8 cellular contexts compared by ENCODE assay signal in the genomic region with DNA sequence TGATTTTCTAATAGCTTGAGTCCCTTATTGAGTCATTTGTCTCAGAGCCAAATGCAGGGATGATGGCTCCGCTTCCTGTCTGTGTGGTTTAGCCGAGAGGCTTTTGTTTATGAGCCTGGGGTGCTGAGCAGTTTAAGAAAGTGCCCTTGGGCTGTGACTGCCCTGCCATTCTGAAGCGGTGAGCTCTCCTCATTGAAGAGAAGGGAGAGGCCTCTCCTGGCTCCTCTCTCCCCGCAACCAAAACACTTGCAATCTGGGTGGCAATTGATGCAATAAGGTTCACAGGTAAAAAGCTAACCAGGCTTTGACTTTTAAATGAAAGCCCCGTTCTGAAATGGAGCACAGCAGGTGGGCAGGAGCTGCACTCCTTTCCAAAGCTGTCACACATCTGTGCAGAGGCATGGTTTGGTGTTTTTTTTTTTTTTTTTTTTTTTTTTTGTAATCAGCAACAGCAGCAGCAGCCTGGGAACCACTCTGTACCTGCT.
DNase-seq lines count a peak whose midpoint lies in the region; ATAC-seq and TF ChIP-seq lines count a peak whose summit lies in the region.

No MANE protein-coding gene starts in this region.

- CTCF ChIA-PET in CD8-positive, alpha-beta memory T cell (lab: Charles Lee) = no interaction called here
- CTCF ChIA-PET in WTC11 (lab: Charles Lee) = interaction anchor here (1.0 to 2.0 kb wide), 6 partner anchors 15 to 401 kb away, joined by 3 to 15 read pairs (median 4); no protein-coding TSS in a partner anchor

- H3K9me3 ChIP-seq in CD8-positive, alpha-beta memory T cell (ENCODE audit: low read length) = no peaks in the 10 kb centered on the region
- H3K9me3 ChIP-seq in iPS-18c (ENCODE audit: control insufficient read depth, insufficient read depth, low read length) (no peaks in the 10 kb centered on the region), testis (no peaks in the 10 kb centered on the region)

- peak in 3 of 5 donors; percentile 1 to 64 (median 26) for DNase-seq in CD8-positive, alpha-beta memory T cell
- DNase-seq in WTC11 (ENCODE audit: low spot score) (peak; percentile 57), globus pallidus (ENCODE audit: low spot score) (no peak), testis (no peak), hypothalamus (lab: John Stamatoyannopoulos, UW) (no peak)

- no peaks in the 10 kb centered on the region for H3K36me3 ChIP-seq in CD8-positive, alpha-beta memory T cell (ENCODE audit: insufficient read depth, low read length)
- H3K36me3 ChIP-seq in testis (ENCODE audit: low read depth, missing control alignments) = no peaks in the 10 kb centered on the region

- no peak for TF ChIP-seq POLR2A in testis (IDR thresholded peaks at IDR 0.05)

- H3K36me3 Mint-ChIP-seq in CD8-positive, alpha-beta memory T cell = no peaks in the 10 kb centered on the region
- peaks cover 22% of the 10 kb centered on the region for H3K36me3 Mint-ChIP-seq in WTC11

- H3K27ac Mint-ChIP-seq in CD8-positive, alpha-beta memory T cell = peak overlapping the region in 7 of 8 donors; percentile 0 to 84 (median 70)
- H3K27ac Mint-ChIP-seq in WTC11 = peak overlapping the region; percentile 46

- no peak overlapping the region for H3K27ac ChIP-seq in CD8-positive, alpha-beta memory T cell (ENCODE audit: low read depth, low read length)
- H3K27ac ChIP-seq in testis = no peak overlapping the region

- no peak overlapping the region for H3K4me3 ChIP-seq in CD8-positive, alpha-beta memory T cell (ENCODE audit: low read length)
- H3K4me3 ChIP-seq in iPS-18c (ENCODE audit: insufficient read depth, low read depth, low read length) (0 out of 2 replicates have a peak overlapping the region, but pooled peaks have one; percentile 12), testis (no peak overlapping the region)

- no peaks in the 10 kb centered on the region for H3K27me3 ChIP-seq in CD8-positive, alpha-beta memory T cell (ENCODE audit: insufficient read depth, low read length, poor library complexity, severe bottlenecking)
- H3K27me3 ChIP-seq in testis = no peaks in the 10 kb centered on the region

- WGBS in testis, 2 donors = 38 to 52% methylated on average over 5 of the region's 5 CpGs

- ATAC-seq in HG03175 (IDR thresholded peaks at IDR 0.05; ENCODE audit: unreplicated experiment) (peak; percentile 85), WTC11 (peak; percentile 94), GM21515 (IDR thresholded peaks at IDR 0.05; ENCODE audit: unreplicated experiment) (no peak)

- H3K27me3 Mint-ChIP-seq in CD8-positive, alpha-beta memory T cell = peaks cover 0 to 1% of the 10 kb centered on the region in 2 donors
- peaks cover 64% of the 10 kb centered on the region for H3K27me3 Mint-ChIP-seq in WTC11 (ENCODE audit: low read depth)

- peaks cover 24 to 46% (median 43%) of the 10 kb centered on the region in 3 donors for H3K4me1 Mint-ChIP-seq in CD8-positive, alpha-beta memory T cell
- peaks cover 53% of the 10 kb centered on the region for H3K4me1 Mint-ChIP-seq in WTC11

- POLR2A ChIA-PET in CD8-positive, alpha-beta memory T cell (lab: Charles Lee) = interaction anchor here (0.6 kb wide), 2 partner anchors 174 to 421 kb away, joined by 3 to 5 read pairs; no protein-coding TSS in a partner anchor
- POLR2A ChIA-PET in WTC11 (lab: Charles Lee) = interaction anchor here (0.6 to 1.5 kb wide), 9 partner anchors 9 to 717 kb away, joined by 3 to 7 read pairs (median 4); partner anchors contain the start of gene MAP10

- peak overlapping the region; percentile 24 to 74 (median 58) for H3K4me3 Mint-ChIP-seq in CD8-positive, alpha-beta memory T cell
- H3K4me3 Mint-ChIP-seq in WTC11 = peak overlapping the region; percentile 50

- no peak for TF ChIP-seq CTCF in WTC11 (IDR thresholded peaks at IDR 0.05)
- no peak for TF ChIP-seq CTCF in testis (IDR thresholded peaks at IDR 0.05)

- intact Hi-C loops in testis (cut with DNase I; ENCODE audit: low total_unique reads) = no loop called here

- H3K9me3 Mint-ChIP-seq in CD8-positive, alpha-beta memory T cell = no peaks in the 10 kb centered on the region
- no peaks in the 10 kb centered on the region for H3K9me3 Mint-ChIP-seq in WTC11

- H3K4me1 ChIP-seq in CD8-positive, alpha-beta memory T cell (ENCODE audit: insufficient read depth, low read length) = peaks cover 21% of the 10 kb centered on the region
- H3K4me1 ChIP-seq in testis = peaks cover 3% of the 10 kb centered on the region

TF ChIP-seq in WTC11, 78 proteins besides CTCF, POLR2A, EP300 and RAD21:
- TF ChIP-seq, protein P1, sequence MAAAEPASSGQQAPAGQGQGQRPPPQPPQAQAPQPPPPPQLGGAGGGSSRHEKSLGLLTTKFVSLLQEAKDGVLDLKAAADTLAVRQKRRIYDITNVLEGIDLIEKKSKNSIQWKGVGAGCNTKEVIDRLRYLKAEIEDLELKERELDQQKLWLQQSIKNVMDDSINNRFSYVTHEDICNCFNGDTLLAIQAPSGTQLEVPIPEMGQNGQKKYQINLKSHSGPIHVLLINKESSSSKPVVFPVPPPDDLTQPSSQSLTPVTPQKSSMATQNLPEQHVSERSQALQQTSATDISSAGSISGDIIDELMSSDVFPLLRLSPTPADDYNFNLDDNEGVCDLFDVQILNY (CRISPR knock-in tag; IDR thresholded peaks at IDR 0.05) = no peak
- TF ChIP-seq, protein P2, sequence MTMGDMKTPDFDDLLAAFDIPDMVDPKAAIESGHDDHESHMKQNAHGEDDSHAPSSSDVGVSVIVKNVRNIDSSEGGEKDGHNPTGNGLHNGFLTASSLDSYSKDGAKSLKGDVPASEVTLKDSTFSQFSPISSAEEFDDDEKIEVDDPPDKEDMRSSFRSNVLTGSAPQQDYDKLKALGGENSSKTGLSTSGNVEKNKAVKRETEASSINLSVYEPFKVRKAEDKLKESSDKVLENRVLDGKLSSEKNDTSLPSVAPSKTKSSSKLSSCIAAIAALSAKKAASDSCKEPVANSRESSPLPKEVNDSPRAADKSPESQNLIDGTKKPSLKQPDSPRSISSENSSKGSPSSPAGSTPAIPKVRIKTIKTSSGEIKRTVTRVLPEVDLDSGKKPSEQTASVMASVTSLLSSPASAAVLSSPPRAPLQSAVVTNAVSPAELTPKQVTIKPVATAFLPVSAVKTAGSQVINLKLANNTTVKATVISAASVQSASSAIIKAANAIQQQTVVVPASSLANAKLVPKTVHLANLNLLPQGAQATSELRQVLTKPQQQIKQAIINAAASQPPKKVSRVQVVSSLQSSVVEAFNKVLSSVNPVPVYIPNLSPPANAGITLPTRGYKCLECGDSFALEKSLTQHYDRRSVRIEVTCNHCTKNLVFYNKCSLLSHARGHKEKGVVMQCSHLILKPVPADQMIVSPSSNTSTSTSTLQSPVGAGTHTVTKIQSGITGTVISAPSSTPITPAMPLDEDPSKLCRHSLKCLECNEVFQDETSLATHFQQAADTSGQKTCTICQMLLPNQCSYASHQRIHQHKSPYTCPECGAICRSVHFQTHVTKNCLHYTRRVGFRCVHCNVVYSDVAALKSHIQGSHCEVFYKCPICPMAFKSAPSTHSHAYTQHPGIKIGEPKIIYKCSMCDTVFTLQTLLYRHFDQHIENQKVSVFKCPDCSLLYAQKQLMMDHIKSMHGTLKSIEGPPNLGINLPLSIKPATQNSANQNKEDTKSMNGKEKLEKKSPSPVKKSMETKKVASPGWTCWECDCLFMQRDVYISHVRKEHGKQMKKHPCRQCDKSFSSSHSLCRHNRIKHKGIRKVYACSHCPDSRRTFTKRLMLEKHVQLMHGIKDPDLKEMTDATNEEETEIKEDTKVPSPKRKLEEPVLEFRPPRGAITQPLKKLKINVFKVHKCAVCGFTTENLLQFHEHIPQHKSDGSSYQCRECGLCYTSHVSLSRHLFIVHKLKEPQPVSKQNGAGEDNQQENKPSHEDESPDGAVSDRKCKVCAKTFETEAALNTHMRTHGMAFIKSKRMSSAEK (CRISPR knock-in tag; IDR thresholded peaks at IDR 0.05; ENCODE audit: borderline replicate concordance) = no peak
- TF ChIP-seq RORB (CRISPR knock-in tag; IDR thresholded peaks at IDR 0.05) = no peak
- TF ChIP-seq NFE2L1 (CRISPR knock-in tag; IDR thresholded peaks at IDR 0.05) = no peak
- TF ChIP-seq CREM (CRISPR knock-in tag; IDR thresholded peaks at IDR 0.05) = no peak
- TF ChIP-seq ESRRA (CRISPR knock-in tag; IDR thresholded peaks at IDR 0.05; ENCODE audit: borderline replicate concordance) = no peak
- TF ChIP-seq CREB1 (CRISPR knock-in tag; IDR thresholded peaks at IDR 0.05) = no peak
- TF ChIP-seq ZNF219 (CRISPR knock-in tag; IDR thresholded peaks at IDR 0.05; ENCODE audit: borderline replicate concordance) = no peak
- TF ChIP-seq JUN (CRISPR knock-in tag; IDR thresholded peaks at IDR 0.05) = no peak
- TF ChIP-seq CDX4 (CRISPR knock-in tag; IDR thresholded peaks at IDR 0.05; ENCODE audit: borderline replicate concordance) = no peak

Comparison
In these comparisons a context has a peak if more than half of its experiments do, and no peak if none do; other contexts are left out.
1. DNase-seq: peak in CD8-positive, alpha-beta memory T cell (3 of 5) and WTC11 (single experiment); none in globus pallidus (single experiment), testis (single experiment) and hypothalamus (0 of 51).